In genomic region chr9:98249774-98250173, GRCh38 we compare ENCODE assay signal across 20 cellular contexts. TPM values are rescaled to one million over a fixed set of nuclear protein-coding genes. Genes with fewer than 3 reads are reported as not detected.
A peak's percentile ranks its signal among the peaks of the same experiment; 100 is the strongest.
DNase-seq lines count a peak whose midpoint lies in the region; ATAC-seq and TF ChIP-seq lines count a peak whose summit lies in the region.
"Had no signal": no experiment of that assay in that cellular context is flagged by ENCODE, and none has a peak within 500 bp of the region (broad histone marks: within the 10 kb centered on the region; RNA-seq: fewer than 3 reads in every experiment).

No MANE protein-coding gene starts in this region.

- H3K27me3 ChIP-seq in right atrium auricular region (no peaks in the 10 kb centered on the region), heart left ventricle (no peaks in the 10 kb centered on the region), colonic mucosa (no peaks in the 10 kb centered on the region), neutrophil (no peaks in the 10 kb centered on the region), vagina (no peaks in the 10 kb centered on the region)
- H3K27me3 ChIP-seq: body of pancreas had no signal

- TF ChIP-seq POLR2A in heart left ventricle (IDR thresholded peaks at IDR 0.05) (no peak), vagina (IDR thresholded peaks at IDR 0.05) (no peak)

- DNase-seq in right atrium auricular region (ENCODE audit: low spot score) (no peak), heart left ventricle (no peak), colonic mucosa (no peak), vagina (ENCODE audit: extremely low spot score in 2 of 2) (no peak), left colon (no peak)
- DNase-seq: activated CD4-positive, alpha-beta T cell treated with anti-CD3 and anti-CD28 coated beads for 36 hours; activated CD8-positive, alpha-beta memory T cell treated with anti-CD3 and anti-CD28 coated beads, Interleukin-2, amount 50 U/mL, for 48 hours; activated naive CD4-positive, alpha-beta T cell treated with anti-CD3 and anti-CD28 coated beads, Interleukin-2, amount 50 U/mL, for 16 hours; body of pancreas; dermis blood vessel endothelial cell; islet precursor cell; NCI-H1930; NCI-H510A treated with DMSO at 0.1 percent for 48 hours; SK-N-SH; stimulated activated naive CD4-positive, alpha-beta T cell treated with Interleukin-2 at 50 U/mL for 16 hours; T1000 had no signal

- peak overlapping the region; percentile 0 to 11 for H3K27ac ChIP-seq in right atrium auricular region
- peak overlapping the region in 1 of 12 donors; percentile 94 for H3K27ac ChIP-seq in heart left ventricle
- H3K27ac ChIP-seq in colonic mucosa: peak overlapping the region; percentile 85
- peak overlapping the region; percentile 91 for H3K27ac ChIP-seq in neutrophil
- H3K27ac ChIP-seq in vagina: peak overlapping the region; percentile 85
- H3K27ac ChIP-seq: parathyroid adenoma had no signal

- WGBS in heart left ventricle, 4 donors: 52 to 65% (median 61%) methylated on average over 2 of the region's 2 CpGs

- H3K4me1 ChIP-seq in right atrium auricular region: peaks cover 0 to 30% of the 10 kb centered on the region in 2 donors
- H3K4me1 ChIP-seq in heart left ventricle: peaks cover 0 to 71% (median 13%) of the 10 kb centered on the region in 12 donors
- H3K4me1 ChIP-seq in colonic mucosa: peaks cover 26% of the 10 kb centered on the region
- peaks cover 90 to 91% of the 10 kb centered on the region in 2 experiments for H3K4me1 ChIP-seq in neutrophil (ENCODE audit: control insufficient read depth in 1 of 2, insufficient read depth in 1 of 2, low read depth in 1 of 2, low read length in 1 of 2)
- peaks cover 63% of the 10 kb centered on the region for H3K4me1 ChIP-seq in vagina
- H3K4me1 ChIP-seq: parathyroid adenoma had no signal

- H3K4me3 ChIP-seq in right atrium auricular region (no peak overlapping the region), heart left ventricle (no peak overlapping the region), colonic mucosa (no peak overlapping the region), neutrophil (ENCODE audit: low read depth in 1 of 2, low read length in 1 of 2) (peak overlapping the region in 1 of 2 experiments; percentile 37), vagina (no peak overlapping the region)
- H3K4me3 ChIP-seq: body of pancreas had no signal

- H3K36me3 ChIP-seq in right atrium auricular region (no peaks in the 10 kb centered on the region), heart left ventricle (peaks cover 0 to 7% (median 0%) of the 10 kb centered on the region in 9 donors), colonic mucosa (no peaks in the 10 kb centered on the region), neutrophil (no peaks in the 10 kb centered on the region), vagina (no peaks in the 10 kb centered on the region)

- no peak for TF ChIP-seq CTCF in right atrium auricular region (IDR thresholded peaks at IDR 0.05)
- TF ChIP-seq CTCF in heart left ventricle (IDR thresholded peaks at IDR 0.05): no peak
- TF ChIP-seq CTCF in colonic mucosa (IDR thresholded peaks at IDR 0.05): no peak
- no peak for TF ChIP-seq CTCF in neutrophil (IDR thresholded peaks at IDR 0.05)
- no peak for TF ChIP-seq CTCF in vagina (IDR thresholded peaks at IDR 0.05)

- intact Hi-C loops in heart left ventricle (cut with DNase I) (loop anchor here in 1 of 10 donors (10.0 kb wide), 1 partner anchor 545 kb away; no protein-coding TSS in a partner anchor), colonic mucosa (cut with DNase I) (no loop called here), vagina (cut with DNase I) (no loop called here), left colon (cut with DNase I, micrococcal nuclease) (loop anchor here (10.0 kb wide), 2 partner anchors 45 to 175 kb away; no protein-coding TSS in a partner anchor)

- H3K9me3 ChIP-seq in right atrium auricular region (no peaks in the 10 kb centered on the region), heart left ventricle (no peaks in the 10 kb centered on the region), colonic mucosa (no peaks in the 10 kb centered on the region), neutrophil (no peaks in the 10 kb centered on the region), vagina (no peaks in the 10 kb centered on the region)
- H3K9me3 ChIP-seq: body of pancreas, SK-N-SH had no signal

- no peak for ATAC-seq in heart left ventricle
- ATAC-seq in HG02840 (IDR thresholded peaks at IDR 0.05; ENCODE audit: low FRiP score, unreplicated experiment): no peak
- no peak for ATAC-seq in GM18907 (IDR thresholded peaks at IDR 0.05; ENCODE audit: unreplicated experiment)
- ATAC-seq in left colon: no peak
- ATAC-seq: activated CD4-positive, alpha-beta T cell treated with anti-CD3 and anti-CD28 coated beads for 36 hours; body of pancreas had no signal

- peak overlapping the region in 1 of 2 donors; percentile 3 for H3K9ac ChIP-seq in colonic mucosa (ENCODE audit: low read depth in 2 of 2, low read length in 2 of 2)
- H3K9ac ChIP-seq: parathyroid adenoma, SK-N-SH had no signal

RNA-seq across cellular contexts. Expression of gene TBC1D2, which starts 5.7 kb away (rescaled TPM):
- 1 to 10 TPM; 2.6 to 4.6 TPM for total RNA-seq in right atrium auricular region
- total RNA-seq in heart left ventricle: 1 to 10 TPM; 1.1 to 9.4 (median 2.2) TPM
- 1 to 10 TPM; 1.2 to 2.3 TPM for polyA plus RNA-seq in heart left ventricle
- 10 to 100 TPM; 20.1 to 26.9 TPM for total RNA-seq in colonic mucosa
- 28.0 TPM for total RNA-seq in vagina
- total RNA-seq in left colon: 10 to 100 TPM; 26.0 to 28.3 TPM

RNA-seq across cellular contexts. Expression of gene CORO2A, which starts 57.3 kb away (rescaled TPM):
- total RNA-seq in right atrium auricular region (under 1 TPM; 0.39 to 0.44 TPM), heart left ventricle (1 to 10 TPM in 1 of 9 donors, under 1 TPM in 8; 0.09 to 2.2 (median 0.22) TPM), colonic mucosa (10 to 100 TPM; 53.8 to 68.1 TPM), vagina (17.4 TPM), left colon (10 to 100 TPM; 56.5 to 70.4 TPM)
- polyA plus RNA-seq in heart left ventricle: under 1 TPM; 0.11 to 0.43 TPM

Comparison
In these comparisons a context has a peak if more than half of its experiments do, and no peak if none do; other contexts are left out.
1. intact Hi-C loops: an anchor here in left colon (10.0 kb wide); none called in colonic mucosa and vagina.